In the genomic region with DNA sequence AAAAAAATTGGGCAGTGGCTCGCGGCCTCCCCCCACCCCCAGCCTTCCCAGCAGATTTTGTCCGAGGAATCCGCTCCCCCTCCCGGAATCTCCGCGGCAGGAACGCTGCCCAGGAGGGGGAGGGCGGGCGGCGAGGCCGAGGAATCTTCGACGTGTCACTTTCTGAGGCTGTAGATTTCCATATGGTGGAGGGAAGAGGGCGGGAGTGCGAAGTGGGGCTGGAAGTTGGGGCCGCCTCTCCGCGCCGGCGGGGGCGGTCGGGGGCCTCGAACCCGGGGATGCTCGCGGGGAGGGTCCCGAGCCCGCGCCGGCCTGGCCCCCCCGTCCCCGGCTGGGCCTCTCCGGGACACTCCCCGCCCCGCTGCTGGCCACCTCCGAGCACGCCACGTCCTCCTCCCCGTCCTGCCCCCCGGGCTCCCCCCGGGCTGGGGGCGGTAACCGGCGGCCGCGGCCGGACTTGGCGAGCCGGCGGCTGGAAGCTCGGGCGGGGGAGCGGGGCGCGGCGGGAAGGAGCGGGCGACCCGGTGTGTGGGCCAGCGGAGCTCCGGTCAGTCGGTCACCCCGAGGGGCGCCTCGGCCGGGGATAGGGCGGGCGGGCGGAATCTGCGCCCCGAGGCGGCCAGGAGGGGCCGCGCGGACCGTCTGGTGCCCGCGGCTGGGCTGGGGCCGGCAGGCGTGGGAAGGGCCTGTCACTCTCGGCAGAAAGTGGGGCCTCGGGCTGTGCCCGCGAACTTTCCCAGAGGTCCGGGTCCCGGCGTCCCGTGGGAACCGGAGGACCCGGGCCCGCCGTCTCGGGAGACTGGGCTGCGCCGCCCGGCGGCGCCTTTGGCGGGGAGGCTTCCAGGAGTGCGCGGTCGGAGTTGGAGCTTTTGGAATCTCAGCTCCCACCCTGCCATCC, we compare ENCODE assay signal across 8 cellular contexts. TPM values are rescaled to one million over a fixed set of nuclear protein-coding genes. Genes with fewer than 3 reads are reported as not detected.
DNase-seq lines count a peak whose midpoint lies in the region; ATAC-seq and TF ChIP-seq lines count a peak whose summit lies in the region.

No MANE protein-coding gene starts in this region.

- POLR2A ChIA-PET in CD4-positive, alpha-beta T cell (lab: Charles Lee) = no interaction called here

- peak overlapping the region; percentile 92 for H3K9ac ChIP-seq in HUES64 (ENCODE audit: low read depth, low read length)

- no peaks in the 10 kb centered on the region for H3K9me3 Mint-ChIP-seq in CD4-positive, alpha-beta T cell

- peak in 7 of 10 experiments; percentile 4 to 38 (median 14) for DNase-seq in CD4-positive, alpha-beta T cell
- peak; percentile 63 for DNase-seq in SK-N-DZ (ENCODE audit: low spot score)
- peak; percentile 46 to 92 for DNase-seq in ascending aorta (ENCODE audit: low spot score in 2 of 2)
- peak; percentile 90 for DNase-seq in left ventricle myocardium inferior
- DNase-seq in posterior cingulate gyrus = peak; percentile 28 to 91 (median 39)

- peaks cover 6% of the 10 kb centered on the region; the same call in 1 of the 2 replicates for H3K36me3 ChIP-seq in HUES64 (ENCODE audit: insufficient read depth, low read length)
- peaks cover 0 to 3% of the 10 kb centered on the region in 2 donors for H3K36me3 ChIP-seq in ascending aorta
- no peaks in the 10 kb centered on the region for H3K36me3 ChIP-seq in left ventricle myocardium inferior

- intact Hi-C loops in CD4-positive, alpha-beta T cell (cut with DNase I, micrococcal nuclease) = no loop called here
- intact Hi-C loops in ascending aorta (cut with DNase I) (loop anchor here (2.0 to 5.0 kb wide), 5 partner anchors 16 to 282 kb away; no protein-coding TSS in a partner anchor), left ventricle myocardium inferior (cut with micrococcal nuclease) (no loop called here), posterior cingulate gyrus (cut with DNase I) (loop anchor here (10.0 kb wide), 1 partner anchor 164 kb away; no protein-coding TSS in a partner anchor)

- CTCF ChIA-PET in CD4-positive, alpha-beta T cell (lab: Charles Lee) = interaction anchor here (0.8 to 1.7 kb wide), 3 partner anchors 10 to 292 kb away, joined by 3 to 4 read pairs (median 3); no protein-coding TSS in a partner anchor

- peak overlapping the region; percentile 100 for H3K4me3 Mint-ChIP-seq in CD4-positive, alpha-beta T cell

- no peaks in the 10 kb centered on the region for H3K9me3 ChIP-seq in CD4-positive, alpha-beta T cell (ENCODE audit: control insufficient read depth, low read length)
- H3K9me3 ChIP-seq in HUES64 (ENCODE audit: insufficient read depth, low read depth, low read length) (no peaks in the 10 kb centered on the region), ascending aorta (no peaks in the 10 kb centered on the region), left ventricle myocardium inferior (replicated peaks) (no peaks in the 10 kb centered on the region)

- under 1% methylated on average over 103 of the region's 103 CpGs for WGBS in HUES64

- peak overlapping the region; percentile 78 for H3K4me3 ChIP-seq in HUES64 (ENCODE audit: low read length)
- H3K4me3 ChIP-seq in ascending aorta = peak overlapping the region; percentile 85 to 94
- H3K4me3 ChIP-seq in left ventricle myocardium inferior = peak overlapping the region; percentile 95

- H3K4me1 ChIP-seq in HUES64 (ENCODE audit: insufficient read depth, low read length) (peaks cover 26% of the 10 kb centered on the region), ascending aorta (peaks cover 5 to 23% of the 10 kb centered on the region in 2 donors), left ventricle myocardium inferior (peaks cover 66% of the 10 kb centered on the region)

- peak overlapping the region; percentile 86 for H3K27ac ChIP-seq in CD4-positive, alpha-beta T cell (ENCODE audit: low read depth, low read length)
- H3K27ac ChIP-seq in HUES64 (ENCODE audit: low read depth, low read length) (peak overlapping the region; percentile 97), ascending aorta (peak overlapping the region; percentile 99 to 100), left ventricle myocardium inferior (replicated peaks) (peak overlapping the region; percentile 99)

- H3K27me3 ChIP-seq in CD4-positive, alpha-beta T cell (ENCODE audit: control insufficient read depth, insufficient read depth, low read length) = no peaks in the 10 kb centered on the region
- H3K27me3 ChIP-seq in HUES64 (ENCODE audit: insufficient read depth, low read length) = no peaks in the 10 kb centered on the region
- H3K27me3 ChIP-seq in ascending aorta = no peaks in the 10 kb centered on the region
- no peaks in the 10 kb centered on the region for H3K27me3 ChIP-seq in left ventricle myocardium inferior (ENCODE audit: low read depth)

- TF ChIP-seq CTCF in CD4-positive, alpha-beta T cell (IDR thresholded peaks at IDR 0.05) = no peak
- TF ChIP-seq CTCF in ascending aorta (IDR thresholded peaks at IDR 0.05) (peak in 1 of 3 experiments; percentile 2), left ventricle myocardium inferior (IDR thresholded peaks at IDR 0.05; ENCODE audit: borderline replicate concordance) (peak; percentile 48)

- H3K27ac Mint-ChIP-seq in CD4-positive, alpha-beta T cell = peak overlapping the region; percentile 53

- peaks cover 5% of the 10 kb centered on the region for H3K36me3 Mint-ChIP-seq in CD4-positive, alpha-beta T cell (ENCODE audit: low read depth)

- peak; percentile 12 for ATAC-seq in CD4-positive, alpha-beta T cell (ENCODE audit: poor library complexity)
- peak; percentile 36 for ATAC-seq in GM19397 (IDR thresholded peaks at IDR 0.05; ENCODE audit: unreplicated experiment)
- no peak for ATAC-seq in HG03565 (IDR thresholded peaks at IDR 0.05; ENCODE audit: unreplicated experiment)

- no peaks in the 10 kb centered on the region for H3K27me3 Mint-ChIP-seq in CD4-positive, alpha-beta T cell

- H3K4me1 Mint-ChIP-seq in CD4-positive, alpha-beta T cell (ENCODE audit: low read depth) = peaks cover 60% of the 10 kb centered on the region

RNA-seq across cellular contexts. Expression of gene FNDC3B, which starts 0.9 kb away (rescaled TPM):
- total RNA-seq in CD4-positive, alpha-beta T cell = 10 to 100 TPM; 26.1 to 28.7 TPM
- 19.2 TPM for polyA plus RNA-seq in HUES64 (2013, experiment 1 of 2)
- polyA plus RNA-seq in HUES64 (2013, experiment 2 of 2) = 21.7 TPM
- 6.7 and 7.4 TPM in 2 replicates for polyA plus RNA-seq in SK-N-DZ (2014; cell fraction: cytosol; rRNA removed)
- polyA plus RNA-seq in SK-N-DZ (2014; cell fraction: nucleus; rRNA removed) = 6.4 and 8.8 TPM in 2 replicates
- total RNA-seq in ascending aorta = 54.9 TPM
- total RNA-seq in left ventricle myocardium inferior = 75.7 TPM

Comparison
In these comparisons a context has a peak if more than half of its experiments do, and no peak if none do; other contexts are left out.
1. DNase-seq: peak in every context shown above with its lines; median percentile 90 in left ventricle myocardium inferior; 69 in ascending aorta; 63 in SK-N-DZ; 39 in posterior cingulate gyrus; 14 in CD4-positive, alpha-beta T cell.
2. intact Hi-C loops: an anchor here in ascending aorta (2.0 to 5.0 kb wide) and posterior cingulate gyrus (10.0 kb wide); none called in CD4-positive, alpha-beta T cell and left ventricle myocardium inferior.